ENCODE assay signal across 10 cellular contexts in the genomic region with DNA sequence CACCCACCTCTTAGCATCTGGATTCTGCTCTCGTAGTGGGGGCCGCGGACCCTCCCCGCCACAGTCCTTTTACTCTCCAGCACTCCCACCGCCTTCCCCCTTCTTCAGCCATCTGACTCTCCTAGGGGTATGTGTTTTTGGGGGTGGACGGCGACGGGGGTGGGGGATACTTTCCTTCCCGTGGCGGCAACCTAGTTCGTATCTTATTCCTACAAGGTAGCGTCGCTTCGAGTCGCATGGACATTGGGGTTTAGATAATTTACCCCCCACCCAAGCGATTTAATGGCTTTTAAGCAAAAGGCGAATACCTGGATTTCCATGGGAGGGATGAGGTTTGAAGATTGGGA. TPM values are rescaled to one million over a fixed set of nuclear protein-coding genes. Genes with fewer than 3 reads are reported as not detected.
DNase-seq lines count a peak whose midpoint lies in the region; ATAC-seq and TF ChIP-seq lines count a peak whose summit lies in the region.
"Had no signal": no experiment of that assay in that cellular context is flagged by ENCODE, and none has a peak within 500 bp of the region (broad histone marks: within the 10 kb centered on the region; RNA-seq: fewer than 3 reads in every experiment).

No MANE protein-coding gene starts in this region.

- intact Hi-C loops in left ventricle myocardium inferior (cut with micrococcal nuclease) (no loop called here), left ventricle myocardium superior (cut with micrococcal nuclease) (no loop called here), lower leg skin (cut with DNase I; ENCODE audit: low total_unique reads) (no loop called here), aorta (cut with DNase I) (loop anchor here in 1 of 2 donors (5.0 kb wide), 1 partner anchor 49 kb away; no protein-coding TSS in a partner anchor), adrenal gland (cut with DNase I) (loop anchor here in 1 of 2 donors (5.0 kb wide), 1 partner anchor 41 kb away; no protein-coding TSS in a partner anchor)

- H3K9me3 ChIP-seq in left ventricle myocardium inferior (replicated peaks), result no peaks in the 10 kb centered on the region
- H3K9me3 ChIP-seq in adipocyte (ENCODE audit: control insufficient read depth, low read length), result no peaks in the 10 kb centered on the region
- no peaks in the 10 kb centered on the region for H3K9me3 ChIP-seq in aorta (ENCODE audit: control insufficient read depth, low read length)
- H3K9me3 ChIP-seq in adrenal gland (replicated peaks in 1 of 3), result no peaks in the 10 kb centered on the region
- H3K9me3 ChIP-seq: sigmoid colon had no signal

- H3K4me1 ChIP-seq in left ventricle myocardium inferior (peaks cover 9% of the 10 kb centered on the region), adipocyte (ENCODE audit: control insufficient read depth, insufficient read depth, low read length) (peaks cover 3% of the 10 kb centered on the region), aorta (ENCODE audit: control insufficient read depth in 1 of 2, insufficient read depth in 2 of 2, low read length in 2 of 2) (no peaks in the 10 kb centered on the region), adrenal gland (replicated peaks in 1 of 2) (no peaks in the 10 kb centered on the region)

- 3 to 40% methylated on average over 6 to 17 of the region's 17 CpGs for WGBS in lower leg skin, 2 donors
- WGBS in aorta, 2 donors, result 1 to 33% methylated on average over 17 of the region's 17 CpGs
- 1 to 38% (median 19%) methylated on average over 11 to 17 of the region's 17 CpGs for WGBS in adrenal gland, 4 donors

- no peak for DNase-seq in left ventricle myocardium inferior
- no peak for DNase-seq in left ventricle myocardium superior
- DNase-seq in adipocyte (ENCODE audit: low read depth), result no peak
- DNase-seq in lower leg skin (ENCODE audit: low spot score in 2 of 2), result no peak
- DNase-seq in aorta, result no peak
- DNase-seq in adrenal gland, result no peak
- no peak for DNase-seq in cerebellar nuclear complex (lab: John Stamatoyannopoulos, UW)
- no peak for DNase-seq in DMS 273 (lab: John Stamatoyannopoulos, UW; ENCODE audit: unreplicated experiment)
- DNase-seq: NCI-H187 treated with DMSO at 0.1 percent for 48 hours had no signal

- peak overlapping the region; percentile 69 for H3K9ac ChIP-seq in adipocyte (ENCODE audit: low read length)

- no peaks in the 10 kb centered on the region for H3K27me3 ChIP-seq in left ventricle myocardium inferior (ENCODE audit: low read depth)
- no peaks in the 10 kb centered on the region for H3K27me3 ChIP-seq in adipocyte (replicated peaks; ENCODE audit: control insufficient read depth, insufficient read depth, low read length)
- no peaks in the 10 kb centered on the region for H3K27me3 ChIP-seq in aorta (ENCODE audit: control insufficient read depth in 1 of 2, insufficient read depth in 2 of 2, low read length in 1 of 2)
- H3K27me3 ChIP-seq in adrenal gland, result no peaks in the 10 kb centered on the region
- H3K27me3 ChIP-seq: sigmoid colon had no signal

- H3K36me3 ChIP-seq in left ventricle myocardium inferior (no peaks in the 10 kb centered on the region), adipocyte (ENCODE audit: control insufficient read depth, insufficient read depth, low read length, severe bottlenecking) (no peaks in the 10 kb centered on the region), aorta (ENCODE audit: control insufficient read depth in 1 of 2, insufficient read depth in 2 of 2, low read length in 1 of 2) (no peaks in the 10 kb centered on the region), adrenal gland (replicated peaks in 1 of 2) (no peaks in the 10 kb centered on the region)
- H3K36me3 ChIP-seq: sigmoid colon had no signal

- H3K27ac ChIP-seq in left ventricle myocardium inferior (replicated peaks) (peak overlapping the region; percentile 82), aorta (ENCODE audit: low read depth in 1 of 2, low read length in 2 of 2) (no peak overlapping the region), adrenal gland (peak overlapping the region in 1 of 5 donors; percentile 82)

- ATAC-seq in left ventricle myocardium superior (no peak), aorta (ENCODE audit: low FRiP score) (no peak)

- TF ChIP-seq POLR2A in lower leg skin (IDR thresholded peaks at IDR 0.05), result no peak
- TF ChIP-seq POLR2A in adrenal gland (IDR thresholded peaks at IDR 0.05), result no peak

- H3K4me3 ChIP-seq in left ventricle myocardium inferior, result no peak overlapping the region
- peak overlapping the region; percentile 75 for H3K4me3 ChIP-seq in adipocyte (ENCODE audit: low read length)
- H3K4me3 ChIP-seq in lower leg skin (ENCODE audit: low read depth, poor library complexity, severe bottlenecking), result peak overlapping the region; percentile 17
- peak overlapping the region; percentile 24 to 91 for H3K4me3 ChIP-seq in aorta (ENCODE audit: low read length in 2 of 2)
- peak overlapping the region in 1 of 4 donors; percentile 34 for H3K4me3 ChIP-seq in adrenal gland
- H3K4me3 ChIP-seq: sigmoid colon had no signal

- TF ChIP-seq CTCF in left ventricle myocardium inferior (IDR thresholded peaks at IDR 0.05; ENCODE audit: borderline replicate concordance) (no peak), lower leg skin (IDR thresholded peaks at IDR 0.05) (no peak), adrenal gland (IDR thresholded peaks at IDR 0.05) (no peak)

RNA-seq across cellular contexts. Expression of gene BCORL1, which starts 1.3 kb away (rescaled TPM):
- total RNA-seq in left ventricle myocardium inferior, result 8.2 TPM
- 12.4 TPM for total RNA-seq in left ventricle myocardium superior
- 10 to 100 TPM in 1 of 4 donors, 1 to 10 TPM in 3; 4.3 to 10.0 (median 7.9) TPM for total RNA-seq in lower leg skin
- total RNA-seq in aorta, result 10 to 100 TPM; 22.1 to 26.9 TPM
- polyA plus RNA-seq in aorta, result 1 to 10 TPM; 2.6 to 4.4 TPM
- total RNA-seq in adrenal gland, result 10 to 100 TPM in 4 of 8 donors, 1 to 10 TPM in 4; 4.2 to 18.5 (median 10.2) TPM
- polyA plus RNA-seq in adrenal gland, result 1 to 10 TPM; 2.8 to 8.4 (median 5.5) TPM
